ENCODE assay signal across 8 cellular contexts in the genomic region with DNA sequence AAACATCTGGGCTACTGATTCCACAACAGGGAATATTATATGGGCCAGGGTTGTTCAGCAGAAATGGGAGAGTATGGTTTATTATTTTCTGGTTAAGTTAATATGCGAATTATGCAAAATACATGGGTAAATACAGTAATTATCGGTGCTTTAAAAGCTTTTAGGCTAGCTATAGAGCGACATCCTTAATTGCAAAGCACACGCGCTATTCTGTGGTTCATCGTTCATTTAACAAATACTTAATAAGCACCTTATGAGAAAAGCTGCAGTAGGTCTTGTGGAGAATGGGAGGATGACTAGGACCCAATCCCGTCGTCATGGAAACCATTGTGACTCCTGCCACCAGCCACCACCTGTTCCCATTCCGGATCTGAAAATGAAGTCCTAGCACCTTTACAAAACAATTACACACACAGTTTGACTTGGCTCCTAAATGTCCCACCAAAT. TPM values are rescaled to one million over a fixed set of nuclear protein-coding genes. Genes with fewer than 3 reads are reported as not detected.
A peak's percentile ranks its signal among the peaks of the same experiment; 100 is the strongest.
DNase-seq lines count a peak whose midpoint lies in the region; ATAC-seq and TF ChIP-seq lines count a peak whose summit lies in the region.

No MANE protein-coding gene starts in this region.

- no peaks in the 10 kb centered on the region for H3K9me3 ChIP-seq in OCI-LY3 (ENCODE audit: insufficient read depth, low read length)
- H3K9me3 ChIP-seq in muscle layer of colon (ENCODE audit: low read length) = no peaks in the 10 kb centered on the region

- no peaks in the 10 kb centered on the region for H3K27me3 ChIP-seq in HL-60 (ENCODE audit: insufficient read depth, poor library complexity, severe bottlenecking)
- H3K27me3 ChIP-seq in OCI-LY3 (ENCODE audit: low read depth, low read length) = no peaks in the 10 kb centered on the region
- no peaks in the 10 kb centered on the region for H3K27me3 ChIP-seq in muscle layer of colon (ENCODE audit: control insufficient read depth in 1 of 2, insufficient read depth in 2 of 2, low read length in 2 of 2)

- DNase-seq in Ammon's horn (ENCODE audit: low spot score) (peak; percentile 69), HL-60 (ENCODE audit: low read depth in 1 of 2, low spot score in 1 of 2) (no peak), dermis microvascular lymphatic vessel endothelial cell (ENCODE audit: low read depth in 2 of 2) (peak; percentile 43 to 71), NK-92 (lab: John Stamatoyannopoulos, UW; ENCODE audit: unreplicated experiment) (no peak)
- no peak for DNase-seq in stimulated activated CD4-positive, alpha-beta T cell treated with anti-CD3 and anti-CD28 coated beads, Interleukin-2, amount 100 ng/mL, for 24 hours

- H3K27ac ChIP-seq in HL-60 (replicated peaks) = peak overlapping the region; percentile 96
- peak overlapping the region; percentile 43; the same call in 1 of the 2 replicates for H3K27ac ChIP-seq in OCI-LY3 (ENCODE audit: low read length)
- H3K27ac ChIP-seq in muscle layer of colon (ENCODE audit: low read depth, low read length) = peak overlapping the region; percentile 6

- H3K4me1 ChIP-seq in OCI-LY3 (ENCODE audit: low read length) (peaks cover 15% of the 10 kb centered on the region), muscle layer of colon (ENCODE audit: insufficient read depth, low read length) (peaks cover 14% of the 10 kb centered on the region)

- TF ChIP-seq CTCF in HL-60 (IDR thresholded peaks at IDR 0.05; ENCODE audit: insufficient read depth, low read length) = no peak
- no peak for TF ChIP-seq CTCF in OCI-LY3 (IDR thresholded peaks at IDR 0.05; ENCODE audit: low read depth, low read length)

- peak overlapping the region; percentile 80 for H3K9ac ChIP-seq in OCI-LY3 (ENCODE audit: low read length)
- peak overlapping the region; percentile 29 for H3K9ac ChIP-seq in muscle layer of colon (ENCODE audit: low read length)

- H3K79me2 ChIP-seq in OCI-LY3 (ENCODE audit: low read length) = peaks cover 4% of the 10 kb centered on the region

- no peaks in the 10 kb centered on the region for H4K20me1 ChIP-seq in OCI-LY3 (ENCODE audit: insufficient read depth, low read length)

- H3K36me3 ChIP-seq in OCI-LY3 (replicated peaks; ENCODE audit: low read depth, low read length) (no peaks in the 10 kb centered on the region), muscle layer of colon (ENCODE audit: insufficient read depth, low read length) (no peaks in the 10 kb centered on the region)

- peak overlapping the region; percentile 86 for H3K4me2 ChIP-seq in OCI-LY3 (ENCODE audit: low read length)

- H3K4me3 ChIP-seq in HL-60 (replicated peaks; ENCODE audit: insufficient read depth, low read length) (peak overlapping the region; percentile 52), OCI-LY3 (ENCODE audit: low read length) (peak overlapping the region; percentile 87), muscle layer of colon (ENCODE audit: low read depth in 1 of 2, low read length in 2 of 2) (peak overlapping the region; percentile 24 to 82)

- no peak for ATAC-seq in HG03095 (IDR thresholded peaks at IDR 0.05; ENCODE audit: unreplicated experiment)

- H2AFZ ChIP-seq in OCI-LY3 (ENCODE audit: low read depth, low read length) = peak overlapping the region; percentile 94

RNA-seq across cellular contexts. Expression of a gene that starts 0.6 kb away (rescaled TPM):
- 3.3 TPM in 2 replicates for total RNA-seq in dermis microvascular lymphatic vessel endothelial cell

RNA-seq across cellular contexts. Expression of a gene that starts 50.5 kb away (rescaled TPM):
- 0.64 and 1.4 TPM in 2 replicates for total RNA-seq in dermis microvascular lymphatic vessel endothelial cell

Comparison
In these comparisons a context has a peak if more than half of its experiments do, and no peak if none do; other contexts are left out.
1. DNase-seq: peak in Ammon's horn (single experiment) and dermis microvascular lymphatic vessel endothelial cell (2 of 2); none in HL-60 (0 of 2), stimulated activated CD4-positive, alpha-beta T cell treated with anti-CD3 and anti-CD28 coated beads, Interleukin-2, amount 100 ng/mL, for 24 hours (0 of 2) and NK-92 (single experiment).
2. H3K27ac ChIP-seq: peak in every context shown above with its lines; median percentile 96 in HL-60; 43 in OCI-LY3; 6 in muscle layer of colon.
3. Peak in every context shown above with its lines, with median percentiles within 50 percentile points of each other: H3K4me3 ChIP-seq.